In genomic region chrX:132775230-132775823, GRCh38 we compare ENCODE assay signal across 35 cellular contexts.
DNase-seq lines count a peak whose midpoint lies in the region; ATAC-seq and TF ChIP-seq lines count a peak whose summit lies in the region.
"Had no signal": no experiment of that assay in that cellular context is flagged by ENCODE, and none has a peak within 500 bp of the region (broad histone marks: within the 10 kb centered on the region; RNA-seq: fewer than 3 reads in every experiment).

No MANE protein-coding gene starts in this region.

- in situ Hi-C loops in SK-MEL-5 (cut with HindIII; ENCODE audit: low pct_unique_long_range_greater_than_20kb, low sequenced_read_pairs): loop anchor here (25.0 kb wide), 1 partner anchor 137 kb away; no protein-coding TSS in a partner anchor

- peak overlapping the region; percentile 75 for H3K27ac Mint-ChIP-seq in activated naive CD8-positive, alpha-beta T cell treated with anti-CD3 and anti-CD28 coated beads, Interleukin-2, amount 50 U/mL, for 24 hours
- H3K27ac Mint-ChIP-seq in activated naive CD8-positive, alpha-beta T cell treated with anti-CD3 and anti-CD28 coated beads for 36 hours: no peak overlapping the region
- H3K27ac Mint-ChIP-seq: activated naive CD8-positive, alpha-beta T cell; HFFc6; immature natural killer cell had no signal

- H3K9me3 Mint-ChIP-seq in activated naive CD8-positive, alpha-beta T cell treated with anti-CD3 and anti-CD28 coated beads, Interleukin-2, amount 50 U/mL, for 24 hours: no peaks in the 10 kb centered on the region
- H3K9me3 Mint-ChIP-seq in activated naive CD8-positive, alpha-beta T cell treated with anti-CD3 and anti-CD28 coated beads for 36 hours: no peaks in the 10 kb centered on the region
- H3K9me3 Mint-ChIP-seq: central memory CD8-positive, alpha-beta T cell; immature natural killer cell; neural crest cell had no signal

- H3K9me3 ChIP-seq in heart right ventricle: no peaks in the 10 kb centered on the region
- H3K9me3 ChIP-seq: pancreas, thoracic aorta, uterus had no signal

- peaks cover 23% of the 10 kb centered on the region for H3K4me1 Mint-ChIP-seq in activated naive CD8-positive, alpha-beta T cell treated with anti-CD3 and anti-CD28 coated beads, Interleukin-2, amount 50 U/mL, for 24 hours
- H3K4me1 Mint-ChIP-seq in activated naive CD8-positive, alpha-beta T cell treated with anti-CD3 and anti-CD28 coated beads for 36 hours: no peaks in the 10 kb centered on the region
- H3K4me1 Mint-ChIP-seq: central memory CD8-positive, alpha-beta T cell had no signal

- H3K4me1 ChIP-seq in heart right ventricle: no peaks in the 10 kb centered on the region
- H3K4me1 ChIP-seq: pancreas, uterus had no signal

- no peak for TF ChIP-seq CTCF in heart right ventricle (IDR thresholded peaks at IDR 0.05)

- intact Hi-C loops in heart right ventricle (cut with DNase I): no loop called here

- no peak overlapping the region for H3K4me3 Mint-ChIP-seq in activated naive CD8-positive, alpha-beta T cell treated with anti-CD3 and anti-CD28 coated beads, Interleukin-2, amount 50 U/mL, for 24 hours
- no peak overlapping the region for H3K4me3 Mint-ChIP-seq in activated naive CD8-positive, alpha-beta T cell treated with anti-CD3 and anti-CD28 coated beads for 36 hours
- H3K4me3 Mint-ChIP-seq: activated naive CD8-positive, alpha-beta T cell; central memory CD8-positive, alpha-beta T cell; HFFc6; immature natural killer cell; neural crest cell had no signal

- 84 to 86% methylated on average over 7 of the region's 7 CpGs for WGBS in heart right ventricle, 2 donors

- no peaks in the 10 kb centered on the region for H3K27me3 Mint-ChIP-seq in activated naive CD8-positive, alpha-beta T cell treated with anti-CD3 and anti-CD28 coated beads, Interleukin-2, amount 50 U/mL, for 24 hours
- H3K27me3 Mint-ChIP-seq in activated naive CD8-positive, alpha-beta T cell treated with anti-CD3 and anti-CD28 coated beads for 36 hours: no peaks in the 10 kb centered on the region
- H3K27me3 Mint-ChIP-seq: activated naive CD8-positive, alpha-beta T cell; central memory CD8-positive, alpha-beta T cell had no signal

- ATAC-seq in activated naive CD8-positive, alpha-beta T cell treated with anti-CD3 and anti-CD28 coated beads, Interleukin-2, amount 50 U/mL, for 24 hours: peak; percentile 84
- ATAC-seq in HG02610 (IDR thresholded peaks at IDR 0.05; ENCODE audit: unreplicated experiment): peak; percentile 53
- ATAC-seq in heart right ventricle: no peak
- ATAC-seq: left colon, Panc1, pancreas had no signal

- H3K27me3 ChIP-seq in heart right ventricle: peaks cover 0 to 41% (median 0%) of the 10 kb centered on the region in 7 donors
- H3K27me3 ChIP-seq: pancreas, uterus had no signal

- no peak overlapping the region for H3K4me3 ChIP-seq in heart right ventricle
- H3K4me3 ChIP-seq: GM23248, pancreas, thoracic aorta, uterus had no signal

- no peak for DNase-seq in activated naive CD8-positive, alpha-beta T cell treated with anti-CD3 and anti-CD28 coated beads, Interleukin-2, amount 50 U/mL, for 24 hours
- no peak for DNase-seq in activated naive CD8-positive, alpha-beta T cell treated with anti-CD3 and anti-CD28 coated beads for 36 hours
- DNase-seq in SK-MEL-5 (ENCODE audit: low read depth, low spot score) (peak; percentile 1), heart right ventricle (no peak), HUDEP-2 (lab: John Stamatoyannopoulos, UW; ENCODE audit: unreplicated experiment in 76 of 76) (no peak)
- DNase-seq in stimulated activated CD8-positive, alpha-beta memory T cell treated with anti-CD3 and anti-CD28 coated beads, Interleukin-4, amount 100 ng/mL, for 48 hours: peak; percentile 23
- DNase-seq: activated CD8-positive, alpha-beta memory T cell treated with anti-CD3 and anti-CD28 coated beads for 24 hours; Calu3; dermis blood vessel endothelial cell; GM23248; HFFc6; hippocampal formation; immature natural killer cell; left colon; mammary epithelial cell; NCI-H1105; NCI-H2029; NCI-H226; NCI-H69; pancreas; retina; SHP77; small intestine; stimulated activated CD4-positive, alpha-beta T cell treated with anti-CD3 and anti-CD28 coated beads, Interleukin-4, amount 100 ng/mL, for 1 hour; stimulated activated naive CD4-positive, alpha-beta T cell; T-helper 9 cell; uterus; WERI-Rb-1 had no signal

- no peak overlapping the region for H3K27ac ChIP-seq in heart right ventricle
- H3K27ac ChIP-seq: C4-2B, GM23248, pancreas, thoracic aorta, uterus, WERI-Rb-1 had no signal

- H3K36me3 ChIP-seq in heart right ventricle: no peaks in the 10 kb centered on the region
- H3K36me3 ChIP-seq: pancreas, thoracic aorta, uterus, WERI-Rb-1 had no signal

- H3K36me3 Mint-ChIP-seq in activated naive CD8-positive, alpha-beta T cell treated with anti-CD3 and anti-CD28 coated beads, Interleukin-2, amount 50 U/mL, for 24 hours (ENCODE audit: low read depth): no peaks in the 10 kb centered on the region
- no peaks in the 10 kb centered on the region for H3K36me3 Mint-ChIP-seq in activated naive CD8-positive, alpha-beta T cell treated with anti-CD3 and anti-CD28 coated beads for 36 hours
- H3K36me3 Mint-ChIP-seq: activated naive CD8-positive, alpha-beta T cell; immature natural killer cell had no signal

Comparison
In these comparisons a context has a peak if more than half of its experiments do, and no peak if none do; other contexts are left out.
1. ATAC-seq: peak in activated naive CD8-positive, alpha-beta T cell treated with anti-CD3 and anti-CD28 coated beads, Interleukin-2, amount 50 U/mL, for 24 hours (single experiment) and HG02610 (single experiment); none in heart right ventricle (0 of 8).
2. DNase-seq: peak in SK-MEL-5 (single experiment) and stimulated activated CD8-positive, alpha-beta memory T cell treated with anti-CD3 and anti-CD28 coated beads, Interleukin-4, amount 100 ng/mL, for 48 hours (single experiment); none in activated naive CD8-positive, alpha-beta T cell treated with anti-CD3 and anti-CD28 coated beads, Interleukin-2, amount 50 U/mL, for 24 hours (single experiment), activated naive CD8-positive, alpha-beta T cell treated with anti-CD3 and anti-CD28 coated beads for 36 hours (single experiment), heart right ventricle (0 of 2) and HUDEP-2 (0 of 76).